In genomic region chr14:95269493-95269892, GRCh38 we compare ENCODE assay signal across 21 cellular contexts.
"Had no signal": no experiment of that assay in that cellular context is flagged by ENCODE, and none has a peak within 500 bp of the region (broad histone marks: within the 10 kb centered on the region; RNA-seq: fewer than 3 reads in every experiment).

No MANE protein-coding gene starts in this region.

- H3K27me3 ChIP-seq: esophagus muscularis mucosa, hepatocyte, right lobe of liver had no signal

- H3K9me3 ChIP-seq: esophagus muscularis mucosa, right lobe of liver, thoracic aorta had no signal

- H3K4me3 ChIP-seq: esophagus muscularis mucosa, hepatocyte, right lobe of liver, smooth muscle cell, thoracic aorta had no signal

- DNase-seq: activated CD4-positive, alpha-beta memory T cell treated with anti-CD3 and anti-CD28 coated beads, Interleukin-2, amount 10 ng/mL, durations not matched to agents 7 days and 5 days; activated CD4-positive, alpha-beta T cell treated with anti-CD3 and anti-CD28 coated beads, Interleukin-2, amount 10 ng/mL, durations not matched to agents 24 days and 14 days; activated T-cell treated with anti-CD3 and anti-CD28 coated beads, Interleukin-2, amount 50 U/mL, for 24 hours; aorta; caudate nucleus; effector memory CD8-positive, alpha-beta T cell; glutamatergic neuron; naive B cell; posterior cingulate gyrus; right lobe of liver; stimulated activated CD4-positive, alpha-beta T cell treated with anti-CD3 and anti-CD28 coated beads, Interleukin-15, amount 100 ng/mL, for 24 hours; stimulated activated naive CD4-positive, alpha-beta T cell; SW 1271; T-helper 17 cell had no signal

- H3K27ac ChIP-seq: esophagus muscularis mucosa, hepatocyte, right lobe of liver, thoracic aorta had no signal

- H3K36me3 ChIP-seq: esophagus muscularis mucosa, right lobe of liver, thoracic aorta had no signal

- H2AFZ ChIP-seq: hepatocyte had no signal

- ATAC-seq: activated CD4-positive, CD25-positive, alpha-beta regulatory T cell treated with anti-CD3 and anti-CD28 coated beads, Interleukin-2, amount 50 U/mL, for 24 hours; activated naive CD4-positive, alpha-beta T cell treated with anti-CD3 and anti-CD28 coated beads, Interleukin-2, amount 50 U/mL, for 72 hours; activated T-helper 17 cell treated with anti-CD3 and anti-CD28 coated beads, Interleukin-2, amount 50 U/mL, for 72 hours; effector memory CD8-positive, alpha-beta T cell; right lobe of liver; T-helper 17 cell had no signal

- H3K79me2 ChIP-seq: hepatocyte had no signal

- H3K4me2 ChIP-seq: hepatocyte, smooth muscle cell had no signal
